Comparison of ENCODE assay signal across 21 cellular contexts in the genomic region with DNA sequence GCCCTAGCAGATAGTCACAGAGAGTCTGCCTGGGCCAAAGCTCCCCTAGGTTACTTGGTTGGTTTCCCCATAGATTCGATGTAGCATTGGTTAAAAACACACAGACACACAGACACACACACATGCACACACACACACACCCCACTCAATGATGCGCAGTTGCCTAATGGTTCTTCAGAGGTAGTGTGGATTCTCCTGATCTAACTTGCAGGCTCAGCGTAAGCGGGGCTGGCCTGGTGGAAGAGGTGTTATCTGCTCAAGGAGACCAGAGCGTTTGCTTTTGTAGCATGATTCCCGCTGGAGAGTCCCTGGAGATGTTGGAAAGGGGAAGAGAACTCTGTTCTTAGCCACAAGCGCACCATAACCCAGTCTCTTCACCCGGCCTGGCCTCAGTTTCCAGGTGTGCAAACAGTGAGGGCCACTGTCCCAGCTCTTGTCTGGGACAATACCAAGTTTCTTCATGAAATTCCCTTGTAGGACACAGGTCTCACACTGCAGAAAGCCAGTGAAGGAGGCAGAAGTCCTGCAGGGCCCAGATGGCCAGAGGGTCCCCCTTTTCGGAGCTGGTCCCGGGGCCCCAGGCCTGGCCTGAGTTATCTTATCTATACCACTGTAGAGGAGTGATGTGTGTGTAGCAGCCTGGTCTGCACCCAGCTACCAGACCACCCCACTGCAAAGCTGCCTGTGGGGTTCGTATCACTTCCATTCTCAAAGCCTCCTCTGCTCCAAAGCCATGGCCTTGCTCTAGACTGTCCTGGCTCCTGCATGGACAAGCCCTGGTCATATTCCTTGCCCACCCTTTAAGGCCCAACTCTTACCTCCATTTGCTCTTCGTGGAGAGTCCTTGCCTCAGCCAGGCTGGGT. TPM values are rescaled to one million over a fixed set of nuclear protein-coding genes. Genes with fewer than 3 reads are reported as not detected.
DNase-seq lines count a peak whose midpoint lies in the region; ATAC-seq and TF ChIP-seq lines count a peak whose summit lies in the region.
"Had no signal": no experiment of that assay in that cellular context is flagged by ENCODE, and none has a peak within 500 bp of the region (broad histone marks: within the 10 kb centered on the region; RNA-seq: fewer than 3 reads in every experiment).

No MANE protein-coding gene starts in this region.

- no peaks in the 10 kb centered on the region for H3K9me3 ChIP-seq in SJCRH30 (replicated peaks)
- H3K9me3 ChIP-seq in adrenal gland (replicated peaks in 1 of 3), result no peaks in the 10 kb centered on the region
- H3K9me3 ChIP-seq: vagina had no signal

- H3K36me3 ChIP-seq in SJCRH30 (peaks cover 34% of the 10 kb centered on the region), adrenal gland (replicated peaks in 1 of 2) (no peaks in the 10 kb centered on the region)
- H3K36me3 ChIP-seq: vagina had no signal

- intact Hi-C loops in adrenal gland (cut with DNase I), result no loop called here

- H3K27ac ChIP-seq in SJCRH30 (peak overlapping the region; percentile 1; the same call in 1 of the 2 replicates), adrenal gland (no peak overlapping the region)
- H3K27ac ChIP-seq: parathyroid adenoma, vagina had no signal

- TF ChIP-seq CTCF in endothelial cell (IDR thresholded peaks at IDR 0.05; ENCODE audit: unreplicated experiment), result no peak
- no peak for TF ChIP-seq CTCF in nephron (IDR thresholded peaks at IDR 0.05; ENCODE audit: unreplicated experiment in 3 of 3)
- no peak for TF ChIP-seq CTCF in adrenal gland (IDR thresholded peaks at IDR 0.05)

- 86 to 98% (median 93%) methylated on average over 10 to 12 of the region's 12 CpGs for WGBS in adrenal gland, 4 donors

- H3K4me3 ChIP-seq in SJCRH30 (no peak overlapping the region), adrenal gland (no peak overlapping the region)
- H3K4me3 ChIP-seq: K562 had no signal

- DNase-seq in SJCRH30 (no peak), endothelial cell (ENCODE audit: low spot score) (no peak), NCI-H69 (lab: John Stamatoyannopoulos, UW) (no peak), adrenal gland (no peak), anterior cingulate cortex (lab: John Stamatoyannopoulos, UW) (no peak)
- DNase-seq in stimulated activated effector memory CD8-positive, alpha-beta T cell treated with anti-CD3 and anti-CD28 coated beads, Interleukin-12 subunit alpha, Interleukin-12 subunit beta, amount 100 ng/mL, for 72 hours (ENCODE audit: low spot score in 2 of 2), result no peak
- DNase-seq: activated CD8-positive, alpha-beta memory T cell treated with anti-CD3 and anti-CD28 coated beads, Interleukin-2, amount 10 ng/mL, durations not matched to agents 7 days and 5 days; activated effector memory CD4-positive, alpha-beta T cell treated with Interleukin-2 at 50 U/mL for 16 hours; aorta; hippocampal formation; MV-4-11; stimulated activated CD4-positive, alpha-beta T cell treated with anti-CD3 and anti-CD28 coated beads, Interleukin-12 subunit alpha, Interleukin-12 subunit beta, amount 100 ng/mL, for 4 hours had no signal

- TF ChIP-seq POLR2A in adrenal gland (IDR thresholded peaks at IDR 0.05), result no peak

- H3K4me3 Mint-ChIP-seq in endothelial cell (ENCODE audit: unreplicated experiment) (peak overlapping the region; percentile 65), nephron (peak overlapping the region; percentile 86 to 93 (median 91))
- no peak overlapping the region for H3K4me3 Mint-ChIP-seq in stimulated activated effector memory CD8-positive, alpha-beta T cell treated with anti-CD3 and anti-CD28 coated beads, Interleukin-12 subunit alpha, Interleukin-12 subunit beta, amount 100 ng/mL, for 72 hours
- H3K4me3 Mint-ChIP-seq: activated CD8-positive, alpha-beta memory T cell treated with anti-CD3 and anti-CD28 coated beads, Interleukin-2, amount 10 ng/mL, durations not matched to agents 7 days and 5 days; dendritic cell treated with granulocyte-macrophage colony-stimulating factor and Interleukin-4, amounts not matched to agents 40 ng/mL and 50 ng/mL, for 4 days; T-helper 2 cell treated with Interferon-gamma antibody and Interleukin-4, amounts not matched to agents 5 μg/mL and 100 μg/mL, for 36 hours had no signal

- H3K27me3 Mint-ChIP-seq in endothelial cell (ENCODE audit: unreplicated experiment) (peaks cover 1% of the 10 kb centered on the region), nephron (ENCODE audit: low read depth) (peaks cover 23% of the 10 kb centered on the region)

- ATAC-seq in stimulated activated effector memory CD8-positive, alpha-beta T cell treated with anti-CD3 and anti-CD28 coated beads, Interleukin-12 subunit alpha, Interleukin-12 subunit beta, amount 100 ng/mL, for 72 hours, result no peak
- no peak for ATAC-seq in HG03520 (IDR thresholded peaks at IDR 0.05; ENCODE audit: unreplicated experiment)
- ATAC-seq: activated CD4-positive, CD25-positive, alpha-beta regulatory T cell treated with anti-CD3 and anti-CD28 coated beads, Interleukin-2, amount 50 U/mL, for 24 hours; activated CD8-positive, alpha-beta memory T cell treated with anti-CD3 and anti-CD28 coated beads, Interleukin-2, amount 10 ng/mL, durations not matched to agents 7 days and 5 days; K562 had no signal

- peaks cover 34% of the 10 kb centered on the region for H3K4me1 Mint-ChIP-seq in endothelial cell (ENCODE audit: unreplicated experiment)
- H3K4me1 Mint-ChIP-seq in nephron, result peaks cover 84% of the 10 kb centered on the region
- H3K4me1 Mint-ChIP-seq in stimulated activated effector memory CD8-positive, alpha-beta T cell treated with anti-CD3 and anti-CD28 coated beads, Interleukin-12 subunit alpha, Interleukin-12 subunit beta, amount 100 ng/mL, for 72 hours, result peaks cover 29% of the 10 kb centered on the region

- H3K27me3 ChIP-seq in SJCRH30 (no peaks in the 10 kb centered on the region), adrenal gland (peaks cover 6% of the 10 kb centered on the region)
- H3K27me3 ChIP-seq: vagina had no signal

- H3K36me3 Mint-ChIP-seq in endothelial cell (ENCODE audit: low read depth, unreplicated experiment), result peaks cover 8% of the 10 kb centered on the region
- peaks cover 28% of the 10 kb centered on the region for H3K36me3 Mint-ChIP-seq in nephron (ENCODE audit: low read depth)
- H3K36me3 Mint-ChIP-seq in stimulated activated effector memory CD8-positive, alpha-beta T cell treated with anti-CD3 and anti-CD28 coated beads, Interleukin-12 subunit alpha, Interleukin-12 subunit beta, amount 100 ng/mL, for 72 hours, result peaks cover 3% of the 10 kb centered on the region
- H3K36me3 Mint-ChIP-seq: activated CD8-positive, alpha-beta memory T cell treated with anti-CD3 and anti-CD28 coated beads, Interleukin-2, amount 10 ng/mL, durations not matched to agents 7 days and 5 days had no signal

- H3K27ac Mint-ChIP-seq in endothelial cell (ENCODE audit: unreplicated experiment), result no peak overlapping the region
- peak overlapping the region; percentile 73 to 94 (median 92) for H3K27ac Mint-ChIP-seq in nephron
- peak overlapping the region; percentile 68 for H3K27ac Mint-ChIP-seq in stimulated activated effector memory CD8-positive, alpha-beta T cell treated with anti-CD3 and anti-CD28 coated beads, Interleukin-12 subunit alpha, Interleukin-12 subunit beta, amount 100 ng/mL, for 72 hours
- H3K27ac Mint-ChIP-seq: activated CD8-positive, alpha-beta memory T cell treated with anti-CD3 and anti-CD28 coated beads, Interleukin-2, amount 10 ng/mL, durations not matched to agents 7 days and 5 days; dendritic cell treated with granulocyte-macrophage colony-stimulating factor and Interleukin-4, amounts not matched to agents 40 ng/mL and 50 ng/mL, for 4 days; T-helper 2 cell treated with Interferon-gamma antibody and Interleukin-4, amounts not matched to agents 5 μg/mL and 100 μg/mL, for 36 hours had no signal

- H3K9me3 Mint-ChIP-seq in endothelial cell (ENCODE audit: unreplicated experiment) (no peaks in the 10 kb centered on the region), nephron (no peaks in the 10 kb centered on the region)
- H3K9me3 Mint-ChIP-seq in stimulated activated effector memory CD8-positive, alpha-beta T cell treated with anti-CD3 and anti-CD28 coated beads, Interleukin-12 subunit alpha, Interleukin-12 subunit beta, amount 100 ng/mL, for 72 hours, result no peaks in the 10 kb centered on the region
- H3K9me3 Mint-ChIP-seq: dendritic cell treated with granulocyte-macrophage colony-stimulating factor and Interleukin-4, amounts not matched to agents 40 ng/mL and 50 ng/mL, for 4 days; T-helper 2 cell treated with Interferon-gamma antibody and Interleukin-4, amounts not matched to agents 5 μg/mL and 100 μg/mL, for 36 hours had no signal

- peaks cover 34% of the 10 kb centered on the region for H3K4me1 ChIP-seq in SJCRH30
- H3K4me1 ChIP-seq in adrenal gland (replicated peaks in 1 of 2), result peaks cover 0 to 10% of the 10 kb centered on the region in 2 donors

RNA-seq across cellular contexts. Expression of a gene that starts 3.7 kb away (rescaled TPM):
- 85.2 and 87.5 TPM in 2 replicates for total RNA-seq in SJCRH30 (2014; rRNA removed; shearing (Covaris generic))
- total RNA-seq in endothelial cell (ENCODE audit: unreplicated experiment), result 24.8 TPM
- total RNA-seq in adrenal gland, result 1 to 10 TPM; 1.1 to 3.5 (median 1.9) TPM
- polyA plus RNA-seq in adrenal gland, result 10 to 100 TPM in 1 of 3 donors, 1 to 10 TPM in 2; 1.2 to 12.8 (median 3.3) TPM
- total RNA-seq: SK-MEL-5 had no signal
- polyA plus RNA-seq: K562 had no signal
